In genomic region chr9:136759001-136759400, GRCh38 we compare ENCODE assay signal across 23 cellular contexts. TPM values are rescaled to one million over a fixed set of nuclear protein-coding genes. Genes with fewer than 3 reads are reported as not detected.
"Had no signal": no experiment of that assay in that cellular context is flagged by ENCODE, and none has a peak within 500 bp of the region (broad histone marks: within the 10 kb centered on the region; RNA-seq: fewer than 3 reads in every experiment).

No MANE protein-coding gene starts in this region.

- H3K27me3 ChIP-seq: adrenal gland, colonic mucosa, dorsolateral prefrontal cortex, hepatocyte, thyroid gland, upper lobe of right lung had no signal

- H2AFZ ChIP-seq: hepatocyte had no signal

- H3K27me3 Mint-ChIP-seq: activated CD4-positive, alpha-beta T cell treated with anti-CD3 and anti-CD28 coated beads, Interleukin-2, amount 10 ng/mL, durations not matched to agents 7 days and 5 days; central memory CD8-positive, alpha-beta T cell had no signal

- H3K36me3 Mint-ChIP-seq: activated naive CD4-positive, alpha-beta T cell treated with anti-CD3 and anti-CD28 coated beads, Interleukin-2, amount 50 U/mL, for 24 hours; immature natural killer cell had no signal

- H3K9me3 Mint-ChIP-seq: activated naive CD4-positive, alpha-beta T cell treated with anti-CD3 and anti-CD28 coated beads, Interleukin-2, amount 50 U/mL, for 24 hours; central memory CD8-positive, alpha-beta T cell; effector memory CD8-positive, alpha-beta T cell had no signal

- H3K36me3 ChIP-seq: adrenal gland, breast epithelium, colonic mucosa, left ventricle myocardium inferior, thyroid gland, upper lobe of right lung had no signal

- H3K79me2 ChIP-seq: hepatocyte had no signal

- H3K4me3 ChIP-seq: adrenal gland, colonic mucosa, dorsolateral prefrontal cortex, hepatocyte, left ventricle myocardium inferior, thyroid gland, upper lobe of right lung had no signal

- H3K4me2 ChIP-seq: hepatocyte had no signal

- H3K4me1 Mint-ChIP-seq: activated CD4-positive, alpha-beta T cell treated with anti-CD3 and anti-CD28 coated beads, Interleukin-2, amount 10 ng/mL, durations not matched to agents 7 days and 5 days; activated CD8-positive, alpha-beta memory T cell treated with anti-CD3 and anti-CD28 coated beads, Interleukin-2, amount 10 ng/mL, durations not matched to agents 7 days and 5 days; activated naive CD4-positive, alpha-beta T cell treated with anti-CD3 and anti-CD28 coated beads, Interleukin-2, amount 50 U/mL, for 24 hours; central memory CD8-positive, alpha-beta T cell; immature natural killer cell had no signal

- H3K9me3 ChIP-seq: adrenal gland, colonic mucosa, thyroid gland, upper lobe of right lung had no signal

- DNase-seq: activated gamma-delta T cell had no signal

- H3K4me3 Mint-ChIP-seq: activated CD4-positive, alpha-beta T cell treated with anti-CD3 and anti-CD28 coated beads, Interleukin-2, amount 10 ng/mL, durations not matched to agents 7 days and 5 days; activated CD8-positive, alpha-beta memory T cell treated with anti-CD3 and anti-CD28 coated beads, Interleukin-2, amount 10 ng/mL, durations not matched to agents 7 days and 5 days; activated CD8-positive, alpha-beta T cell treated with anti-CD3 and anti-CD28 coated beads for 36 hours; activated naive CD4-positive, alpha-beta T cell treated with anti-CD3 and anti-CD28 coated beads, Interleukin-2, amount 50 U/mL, for 24 hours; central memory CD8-positive, alpha-beta T cell; effector memory CD8-positive, alpha-beta T cell; immature natural killer cell had no signal

- H3K4me1 ChIP-seq: adrenal gland, breast epithelium, colonic mucosa, upper lobe of right lung had no signal

- H3K27ac ChIP-seq: adrenal gland, breast epithelium, colonic mucosa, hepatocyte, left ventricle myocardium inferior, thyroid gland, upper lobe of right lung had no signal

- H3K27ac Mint-ChIP-seq: activated CD4-positive, alpha-beta T cell treated with anti-CD3 and anti-CD28 coated beads, Interleukin-2, amount 10 ng/mL, durations not matched to agents 7 days and 5 days; activated CD8-positive, alpha-beta memory T cell treated with anti-CD3 and anti-CD28 coated beads, Interleukin-2, amount 10 ng/mL, durations not matched to agents 7 days and 5 days; activated CD8-positive, alpha-beta T cell treated with anti-CD3 and anti-CD28 coated beads for 36 hours; activated naive CD4-positive, alpha-beta T cell treated with anti-CD3 and anti-CD28 coated beads, Interleukin-2, amount 50 U/mL, for 24 hours; effector memory CD8-positive, alpha-beta T cell; immature natural killer cell had no signal

RNA-seq across cellular contexts. Expression of gene LCN8, which starts 1.0 kb away (rescaled TPM):
- total RNA-seq: activated CD4-positive, alpha-beta T cell treated with anti-CD3 and anti-CD28 coated beads, Interleukin-2, amount 10 ng/mL, durations not matched to agents 7 days and 5 days; activated CD8-positive, alpha-beta memory T cell treated with anti-CD3 and anti-CD28 coated beads, Interleukin-2, amount 10 ng/mL, durations not matched to agents 7 days and 5 days; activated CD8-positive, alpha-beta T cell treated with anti-CD3 and anti-CD28 coated beads for 36 hours; adrenal gland; astrocyte; breast epithelium; colonic mucosa; endothelial cell of umbilical vein; esophagus mucosa; frontal cortex; hepatocyte; left ventricle myocardium inferior; occipital lobe; T-helper 1 cell treated with Interleukin-12 subunit alpha and Interleukin-12 subunit beta and Interleukin-4 antibody, amounts not matched to agents 30 ng/mL and 1 ng/mL, for 36 hours; upper lobe of right lung had no signal
- polyA plus RNA-seq: adrenal gland, endothelial cell of umbilical vein, hepatocyte, neural cell had no signal

RNA-seq across cellular contexts. Expression of gene LCN15, which starts 5.3 kb away (rescaled TPM):
- total RNA-seq: activated CD4-positive, alpha-beta T cell treated with anti-CD3 and anti-CD28 coated beads, Interleukin-2, amount 10 ng/mL, durations not matched to agents 7 days and 5 days; activated CD8-positive, alpha-beta memory T cell treated with anti-CD3 and anti-CD28 coated beads, Interleukin-2, amount 10 ng/mL, durations not matched to agents 7 days and 5 days; activated CD8-positive, alpha-beta T cell treated with anti-CD3 and anti-CD28 coated beads for 36 hours; adrenal gland; astrocyte; breast epithelium; endothelial cell of umbilical vein; esophagus mucosa; frontal cortex; occipital lobe; T-helper 1 cell treated with Interleukin-12 subunit alpha and Interleukin-12 subunit beta and Interleukin-4 antibody, amounts not matched to agents 30 ng/mL and 1 ng/mL, for 36 hours; thyroid gland; upper lobe of right lung had no signal
- polyA plus RNA-seq: adrenal gland, endothelial cell of umbilical vein, immature natural killer cell, neural cell had no signal

RNA-seq across cellular contexts. Expression of gene LCN6, which starts 10.7 kb away (rescaled TPM):
- total RNA-seq: activated CD4-positive, alpha-beta T cell treated with anti-CD3 and anti-CD28 coated beads, Interleukin-2, amount 10 ng/mL, durations not matched to agents 7 days and 5 days; activated CD8-positive, alpha-beta memory T cell treated with anti-CD3 and anti-CD28 coated beads, Interleukin-2, amount 10 ng/mL, durations not matched to agents 7 days and 5 days; activated CD8-positive, alpha-beta T cell treated with anti-CD3 and anti-CD28 coated beads for 36 hours; astrocyte; endothelial cell of umbilical vein; frontal cortex; hepatocyte; occipital lobe; T-helper 1 cell treated with Interleukin-12 subunit alpha and Interleukin-12 subunit beta and Interleukin-4 antibody, amounts not matched to agents 30 ng/mL and 1 ng/mL, for 36 hours had no signal
- polyA plus RNA-seq: hepatocyte, immature natural killer cell, neural cell had no signal

RNA-seq across cellular contexts. Expression of gene LCN10, which starts 16.3 kb away (rescaled TPM):
- total RNA-seq: activated CD4-positive, alpha-beta T cell treated with anti-CD3 and anti-CD28 coated beads, Interleukin-2, amount 10 ng/mL, durations not matched to agents 7 days and 5 days; astrocyte; endothelial cell of umbilical vein; frontal cortex; hepatocyte; occipital lobe had no signal
- polyA plus RNA-seq: endothelial cell of umbilical vein, hepatocyte, immature natural killer cell, neural cell had no signal
